In genomic region chr21:38669186-38669585, GRCh38 we compare ENCODE assay signal across 9 cellular contexts.
DNase-seq lines count a peak whose midpoint lies in the region; ATAC-seq and TF ChIP-seq lines count a peak whose summit lies in the region.
"Had no signal": no experiment of that assay in that cellular context is flagged by ENCODE, and none has a peak within 500 bp of the region (broad histone marks: within the 10 kb centered on the region; RNA-seq: fewer than 3 reads in every experiment).

No MANE protein-coding gene starts in this region.

- H3K79me2 ChIP-seq in DOHH2 (ENCODE audit: control insufficient read depth, low read length), result no peaks in the 10 kb centered on the region

- H3F3A ChIP-seq in DOHH2 (ENCODE audit: control insufficient read depth, insufficient read depth), result no peaks in the 10 kb centered on the region

- no peak overlapping the region for H3K27ac Mint-ChIP-seq in glutamatergic neuron (ENCODE audit: unreplicated experiment)
- H3K27ac Mint-ChIP-seq: IgD-negative memory B cell had no signal

- H3K4me2 ChIP-seq in DOHH2 (ENCODE audit: low read length), result no peak overlapping the region

- H3K4me3 ChIP-seq in DOHH2 (ENCODE audit: low read length), result no peak overlapping the region

- H3K9me3 Mint-ChIP-seq in glutamatergic neuron (ENCODE audit: unreplicated experiment), result peaks cover 1% of the 10 kb centered on the region

- H4K20me1 ChIP-seq in DOHH2 (ENCODE audit: control insufficient read depth, insufficient read depth, low read depth, low read length), result no peaks in the 10 kb centered on the region

- no peak overlapping the region for H3K4me3 Mint-ChIP-seq in glutamatergic neuron (ENCODE audit: unreplicated experiment)
- H3K4me3 Mint-ChIP-seq: IgD-negative memory B cell had no signal

- H3K27me3 Mint-ChIP-seq in glutamatergic neuron (ENCODE audit: unreplicated experiment), result no peaks in the 10 kb centered on the region

- 0 out of 2 replicates have a peak, but pooled peaks cover 4% of the 10 kb centered on the region for H3K27me3 ChIP-seq in DOHH2 (ENCODE audit: control insufficient read depth, low read length)

- no peaks in the 10 kb centered on the region for H3K9me3 ChIP-seq in DOHH2 (ENCODE audit: control insufficient read depth, insufficient read depth, low read length)

- DNase-seq in LoVo (ENCODE audit: low spot score) (peak; percentile 46), lung microvascular endothelial cell (ENCODE audit: low read depth in 2 of 2) (peak; percentile 48 to 53), glutamatergic neuron (no peak)

- no peaks in the 10 kb centered on the region for H3K9me2 ChIP-seq in DOHH2 (replicated peaks; ENCODE audit: control insufficient read depth, low read length)

- no peaks in the 10 kb centered on the region for H3K36me3 ChIP-seq in DOHH2 (ENCODE audit: control insufficient read depth, low read length)

- TF ChIP-seq CTCF in DOHH2 (IDR thresholded peaks at IDR 0.05; ENCODE audit: low read depth, low read length, poor library complexity, severe bottlenecking) (peak; percentile 50), VCaP (conservative IDR thresholded peaks at IDR 0.05) (peak; percentile 81), glutamatergic neuron (IDR thresholded peaks at IDR 0.05; ENCODE audit: partially characterized antibody, unreplicated experiment) (no peak)

- H3K27ac ChIP-seq in DOHH2 (ENCODE audit: low read depth, low read length) (no peak overlapping the region), VCaP (no peak overlapping the region)

- H3K4me1 ChIP-seq in DOHH2 (ENCODE audit: control insufficient read depth, low read length), result no peaks in the 10 kb centered on the region

- no peaks in the 10 kb centered on the region for H3K36me3 Mint-ChIP-seq in glutamatergic neuron (ENCODE audit: unreplicated experiment)
- H3K36me3 Mint-ChIP-seq: IgD-negative memory B cell had no signal

- ATAC-seq in HG03095 (IDR thresholded peaks at IDR 0.05; ENCODE audit: unreplicated experiment) (no peak), GM18498 (IDR thresholded peaks at IDR 0.05; ENCODE audit: unreplicated experiment) (no peak), HG03135 (IDR thresholded peaks at IDR 0.05; ENCODE audit: unreplicated experiment) (no peak)

- no peaks in the 10 kb centered on the region for H3K4me1 Mint-ChIP-seq in glutamatergic neuron (ENCODE audit: low read depth, unreplicated experiment)
